In genomic region chr9:91949293-91949945, GRCh38 we compare ENCODE assay signal across 8 cellular contexts. TPM values are rescaled to one million over a fixed set of nuclear protein-coding genes. Genes with fewer than 3 reads are reported as not detected.
DNase-seq lines count a peak whose midpoint lies in the region; ATAC-seq, FAIRE-seq and TF ChIP-seq lines count a peak whose summit lies in the region.

No MANE protein-coding gene starts in this region.

- H3K27ac Mint-ChIP-seq in activated naive CD8-positive, alpha-beta T cell treated with anti-CD3 and anti-CD28 coated beads for 36 hours: no peak overlapping the region
- H3K27ac Mint-ChIP-seq in activated naive CD8-positive, alpha-beta T cell treated with anti-CD3 and anti-CD28 coated beads, Interleukin-2, amount 50 U/mL, for 24 hours: no peak overlapping the region
- no peak overlapping the region for H3K27ac Mint-ChIP-seq in endothelial cell (ENCODE audit: unreplicated experiment)

- H3K9me3 Mint-ChIP-seq in activated naive CD8-positive, alpha-beta T cell treated with anti-CD3 and anti-CD28 coated beads for 36 hours: no peaks in the 10 kb centered on the region
- no peaks in the 10 kb centered on the region for H3K9me3 Mint-ChIP-seq in activated naive CD8-positive, alpha-beta T cell treated with anti-CD3 and anti-CD28 coated beads, Interleukin-2, amount 50 U/mL, for 24 hours
- H3K9me3 Mint-ChIP-seq in endothelial cell (ENCODE audit: unreplicated experiment): no peaks in the 10 kb centered on the region

- peaks cover 8% of the 10 kb centered on the region for H3K27me3 ChIP-seq in bronchial epithelial cell (ENCODE audit: control insufficient read depth, insufficient read depth, low read length)
- H3K27me3 ChIP-seq in lower lobe of right lung (ENCODE audit: low read depth): peaks cover 47% of the 10 kb centered on the region

- no peaks in the 10 kb centered on the region for H3K36me3 Mint-ChIP-seq in activated naive CD8-positive, alpha-beta T cell treated with anti-CD3 and anti-CD28 coated beads for 36 hours
- no peaks in the 10 kb centered on the region for H3K36me3 Mint-ChIP-seq in activated naive CD8-positive, alpha-beta T cell treated with anti-CD3 and anti-CD28 coated beads, Interleukin-2, amount 50 U/mL, for 24 hours (ENCODE audit: low read depth)
- no peaks in the 10 kb centered on the region for H3K36me3 Mint-ChIP-seq in endothelial cell (ENCODE audit: low read depth, unreplicated experiment)

- no peak overlapping the region for H3K4me3 Mint-ChIP-seq in activated naive CD8-positive, alpha-beta T cell treated with anti-CD3 and anti-CD28 coated beads for 36 hours
- H3K4me3 Mint-ChIP-seq in activated naive CD8-positive, alpha-beta T cell treated with anti-CD3 and anti-CD28 coated beads, Interleukin-2, amount 50 U/mL, for 24 hours: no peak overlapping the region
- H3K4me3 Mint-ChIP-seq in endothelial cell (ENCODE audit: unreplicated experiment): no peak overlapping the region

- peaks cover 4% of the 10 kb centered on the region for H3K4me1 Mint-ChIP-seq in activated naive CD8-positive, alpha-beta T cell treated with anti-CD3 and anti-CD28 coated beads for 36 hours
- peaks cover 4% of the 10 kb centered on the region for H3K4me1 Mint-ChIP-seq in activated naive CD8-positive, alpha-beta T cell treated with anti-CD3 and anti-CD28 coated beads, Interleukin-2, amount 50 U/mL, for 24 hours
- H3K4me1 Mint-ChIP-seq in endothelial cell (ENCODE audit: unreplicated experiment): peaks cover 18% of the 10 kb centered on the region

- H3K4me3 ChIP-seq in bronchial epithelial cell (ENCODE audit: low read depth, low read length) (peak overlapping the region; percentile 35), lower lobe of right lung (peak overlapping the region; percentile 59)

- H3K36me3 ChIP-seq in bronchial epithelial cell (ENCODE audit: control insufficient read depth, insufficient read depth, low read length): no peaks in the 10 kb centered on the region
- H3K36me3 ChIP-seq in lower lobe of right lung: no peaks in the 10 kb centered on the region

- DNase-seq in activated naive CD8-positive, alpha-beta T cell treated with anti-CD3 and anti-CD28 coated beads for 36 hours: peak; percentile 1
- no peak for DNase-seq in activated naive CD8-positive, alpha-beta T cell treated with anti-CD3 and anti-CD28 coated beads, Interleukin-2, amount 50 U/mL, for 24 hours
- no peak for DNase-seq in bronchial epithelial cell (ENCODE audit: low read depth)
- no peak for DNase-seq in lower lobe of right lung
- no peak for DNase-seq in endothelial cell (ENCODE audit: low spot score)
- no peak for DNase-seq in globus pallidus (ENCODE audit: low spot score)
- no peak for DNase-seq in activated gamma-delta T cell (lab: John Stamatoyannopoulos, UW)

- no peak for FAIRE-seq in bronchial epithelial cell (lab: Jason Lieb, UNC)

- no peak for TF ChIP-seq CTCF in bronchial epithelial cell (IDR thresholded peaks at IDR 0.05; ENCODE audit: insufficient read depth, low read length, severe bottlenecking)
- no peak for TF ChIP-seq CTCF in lower lobe of right lung (IDR thresholded peaks at IDR 0.05)
- no peak for TF ChIP-seq CTCF in endothelial cell (IDR thresholded peaks at IDR 0.05; ENCODE audit: unreplicated experiment)

- peak overlapping the region; percentile 49 for H3K27ac ChIP-seq in lower lobe of right lung

- ATAC-seq in activated naive CD8-positive, alpha-beta T cell treated with anti-CD3 and anti-CD28 coated beads, Interleukin-2, amount 50 U/mL, for 24 hours: no peak
- ATAC-seq in lower lobe of right lung (peak; percentile 3 to 4), GM18519 (IDR thresholded peaks at IDR 0.05; ENCODE audit: low FRiP score, unreplicated experiment) (no peak)

- H3K9me3 ChIP-seq in lower lobe of right lung: no peaks in the 10 kb centered on the region

- peaks cover 42% of the 10 kb centered on the region for H3K4me1 ChIP-seq in lower lobe of right lung

- intact Hi-C loops in lower lobe of right lung (cut with DNase I): no loop called here

- H3K27me3 Mint-ChIP-seq in activated naive CD8-positive, alpha-beta T cell treated with anti-CD3 and anti-CD28 coated beads for 36 hours: peaks cover 75% of the 10 kb centered on the region
- H3K27me3 Mint-ChIP-seq in activated naive CD8-positive, alpha-beta T cell treated with anti-CD3 and anti-CD28 coated beads, Interleukin-2, amount 50 U/mL, for 24 hours: peaks cover 61% of the 10 kb centered on the region
- H3K27me3 Mint-ChIP-seq in endothelial cell (ENCODE audit: unreplicated experiment): peaks cover 13% of the 10 kb centered on the region

RNA-seq across cellular contexts. Expression of gene ROR2, which starts 0.6 kb away (rescaled TPM):
- not detected for total RNA-seq in activated naive CD8-positive, alpha-beta T cell treated with anti-CD3 and anti-CD28 coated beads for 36 hours
- total RNA-seq in bronchial epithelial cell: 0.13 and 0.26 TPM in 2 replicates
- total RNA-seq in lower lobe of right lung: 3.8 TPM
- total RNA-seq in endothelial cell (ENCODE audit: unreplicated experiment): 3.5 TPM

Comparison
In these comparisons a context has a peak if more than half of its experiments do, and no peak if none do; other contexts are left out.
1. ATAC-seq: peak in lower lobe of right lung (2 of 2); none in activated naive CD8-positive, alpha-beta T cell treated with anti-CD3 and anti-CD28 coated beads, Interleukin-2, amount 50 U/mL, for 24 hours (single experiment) and GM18519 (single experiment).